In the genomic region with DNA sequence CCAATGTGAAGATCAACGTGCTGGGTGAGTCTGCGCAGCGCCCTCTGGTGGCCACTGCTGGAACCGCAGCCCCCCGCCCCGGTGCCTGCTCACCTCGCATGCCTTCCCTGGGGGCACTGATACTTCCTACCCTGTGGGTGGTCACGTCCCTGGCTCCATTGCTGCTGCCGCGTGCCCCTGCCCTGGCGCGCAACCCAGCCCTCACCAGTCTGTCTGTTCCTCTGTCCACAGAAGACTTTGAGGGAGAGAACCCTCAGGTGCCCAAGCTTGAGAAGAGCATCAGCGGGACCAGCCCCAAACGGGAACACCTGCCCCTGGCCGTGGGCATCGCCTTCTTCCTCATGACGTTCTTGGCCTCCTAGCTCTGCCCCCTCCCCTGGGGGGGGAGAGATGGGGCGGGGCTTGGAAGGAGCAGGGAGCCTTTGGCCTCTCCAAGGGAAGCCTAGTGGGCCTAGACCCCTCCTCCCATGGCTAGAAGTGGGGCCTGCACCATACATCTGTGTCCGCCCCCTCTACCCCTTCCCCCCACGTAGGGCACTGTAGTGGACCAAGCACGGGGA, we compare ENCODE assay signal across 8 cellular contexts. TPM values are rescaled to one million over a fixed set of nuclear protein-coding genes. Genes with fewer than 3 reads are reported as not detected.
DNase-seq lines count a peak whose midpoint lies in the region; ATAC-seq and TF ChIP-seq lines count a peak whose summit lies in the region.

No MANE protein-coding gene starts in this region.

- peaks cover 28% of the 10 kb centered on the region for H3K27me3 ChIP-seq in BLaER1
- H3K27me3 ChIP-seq in HCT116 (ENCODE audit: insufficient read depth, low read length) = no peaks in the 10 kb centered on the region
- peaks cover 4% of the 10 kb centered on the region for H3K27me3 ChIP-seq in Panc1 (ENCODE audit: control insufficient read depth, insufficient read depth, low read length)
- peaks cover 29% of the 10 kb centered on the region for H3K27me3 ChIP-seq in transverse colon

- H3K4me1 ChIP-seq in BLaER1 = peaks cover 62% of the 10 kb centered on the region
- H3K4me1 ChIP-seq in HCT116 (ENCODE audit: control insufficient read depth in 1 of 2, insufficient read depth in 2 of 2, low read length in 2 of 2) = peaks cover 24 to 52% of the 10 kb centered on the region in 2 experiments
- peaks cover 17% of the 10 kb centered on the region for H3K4me1 ChIP-seq in Panc1 (ENCODE audit: control insufficient read depth, insufficient read depth, low read length)
- H3K4me1 ChIP-seq in transverse colon = peaks cover 31 to 49% (median 45%) of the 10 kb centered on the region in 4 donors

- H3K4me3 ChIP-seq in BLaER1 (peak overlapping the region; percentile 75), HCT116 (replicated peaks in 1 of 2; ENCODE audit: low read depth in 1 of 2, low read length in 2 of 2) (peak overlapping the region; percentile 61 to 67), Panc1 (ENCODE audit: low read depth in 2 of 2, low read length in 2 of 2) (peak overlapping the region; percentile 66 to 75; a peak in 3 of 4 replicates), fibroblast of mammary gland (ENCODE audit: control insufficient read depth, low read depth, low read length) (no peak overlapping the region), transverse colon (peak overlapping the region in 2 of 4 donors; percentile 58 to 78)

- H3K4me1 Mint-ChIP-seq in activated T-cell treated with anti-CD3 and anti-CD28 coated beads, Interleukin-2, amount 50 U/mL, for 72 hours (ENCODE audit: low read depth) = peaks cover 40% of the 10 kb centered on the region

- TF ChIP-seq POLR2A in HCT116 (IDR thresholded peaks at IDR 0.05; ENCODE audit: borderline replicate concordance, extremely low read depth, insufficient read depth, insufficient read length) (no peak), transverse colon (IDR thresholded peaks at IDR 0.05) (no peak)

- in situ Hi-C loops in Panc1 (cut with HindIII; ENCODE audit: low pct_unique_long_range_greater_than_20kb, low sequenced_read_pairs) (no loop called here), transverse colon (cut with MboI; ENCODE audit: low pct_ligation_motif_present in 1 of 4, low pct_unique_long_range_greater_than_20kb in 1 of 4, low sequenced_read_pairs in 3 of 4) (no loop called here)

- H3K9me2 ChIP-seq in HCT116 (ENCODE audit: insufficient read depth) = no peaks in the 10 kb centered on the region

- no peaks in the 10 kb centered on the region for H3K9me3 ChIP-seq in BLaER1
- no peaks in the 10 kb centered on the region for H3K9me3 ChIP-seq in HCT116 (ENCODE audit: control insufficient read depth in 1 of 2, insufficient read depth in 1 of 2, low read depth in 1 of 2, low read length in 2 of 2)
- no peaks in the 10 kb centered on the region for H3K9me3 ChIP-seq in Panc1 (ENCODE audit: control insufficient read depth, insufficient read depth, low read depth, low read length)
- no peaks in the 10 kb centered on the region for H3K9me3 ChIP-seq in transverse colon

- peak; percentile 29 for ATAC-seq in HCT116
- peak; percentile 17; the same call in 1 of the 2 replicates for ATAC-seq in Panc1
- peak; percentile 14 to 22 for ATAC-seq in activated T-cell treated with anti-CD3 and anti-CD28 coated beads, Interleukin-2, amount 50 U/mL, for 72 hours (replicated peaks in 1 of 2)
- no peak for ATAC-seq in omental fat pad (ENCODE audit: low FRiP score)

- H3K36me3 ChIP-seq in BLaER1 (no peaks in the 10 kb centered on the region), HCT116 (ENCODE audit: control insufficient read depth in 1 of 2, insufficient read depth in 2 of 2, low read length in 2 of 2) (peaks cover 0 to 6% of the 10 kb centered on the region in 2 experiments; a peak in 1 of 4 replicates), Panc1 (ENCODE audit: control insufficient read depth, insufficient read depth, low read length) (no peaks in the 10 kb centered on the region), transverse colon (no peaks in the 10 kb centered on the region)

- H3K4me3 Mint-ChIP-seq in activated T-cell treated with anti-CD3 and anti-CD28 coated beads, Interleukin-2, amount 50 U/mL, for 72 hours = peak overlapping the region; percentile 84 to 88

- H4K20me1 ChIP-seq in BLaER1 (peaks cover 33% of the 10 kb centered on the region), HCT116 (ENCODE audit: insufficient read depth) (no peaks in the 10 kb centered on the region)

- H3K27ac ChIP-seq in BLaER1 (peak overlapping the region; percentile 79), HCT116 (ENCODE audit: low read depth, low read length) (peak overlapping the region; percentile 67), Panc1 (ENCODE audit: low read length) (no peak overlapping the region), transverse colon (peak overlapping the region; percentile 90 to 94 (median 92))

- CTCF ChIA-PET in HCT116 (lab: Charles Lee) (interaction anchor here (0.8 to 3.1 kb wide), 8 partner anchors 14 to 87 kb away, joined by 3 to 52 read pairs (median 23); a partner anchor contains a TSS), Panc1 (lab: Charles Lee) (interaction anchor here (0.8 to 2.0 kb wide), 2 partner anchors 9 to 35 kb away, joined by 7 to 11 read pairs; a partner anchor contains a TSS)

- H3K9ac ChIP-seq in BLaER1 (peak overlapping the region; percentile 72), HCT116 (ENCODE audit: low read length) (peak overlapping the region; percentile 79)

- H3K36me3 Mint-ChIP-seq in activated T-cell treated with anti-CD3 and anti-CD28 coated beads, Interleukin-2, amount 50 U/mL, for 72 hours (ENCODE audit: insufficient read depth in 2 of 2) = peaks cover 0 to 2% of the 10 kb centered on the region in 2 donors

- 0 to 18% methylated on average over 1 to 19 of the region's 21 CpGs for WGBS in transverse colon (ENCODE audit: low coverage in 1 of 2), 2 donors

- peak in 2 of 3 experiments; percentile 94 to 96; a peak in 4 of 6 replicates for TF ChIP-seq CTCF in HCT116 (IDR thresholded peaks at IDR 0.05 in 2 of 3, conservative IDR thresholded peaks at IDR 0.05 in 1 of 3; ENCODE audit: borderline replicate concordance in 1 of 3, insufficient read depth in 1 of 3, low read depth in 2 of 3, low read length in 2 of 3)
- peak; percentile 99 for TF ChIP-seq CTCF in Panc1 (IDR thresholded peaks at IDR 0.05)
- TF ChIP-seq CTCF in fibroblast of mammary gland (conservative IDR thresholded peaks at IDR 0.05; ENCODE audit: control insufficient read depth, insufficient read depth, low read depth, low read length) = peak; percentile 64
- TF ChIP-seq CTCF in omental fat pad (IDR thresholded peaks at IDR 0.05) = peak in 2 of 3 donors; percentile 81 to 88
- TF ChIP-seq CTCF in transverse colon (IDR thresholded peaks at IDR 0.05) = peak; percentile 96 to 100 (median 100)

- TF ChIP-seq EP300 in transverse colon (IDR thresholded peaks at IDR 0.05; ENCODE audit: low read depth) = no peak

- no peaks in the 10 kb centered on the region; the same call in 1 of the 2 replicates for H3K79me2 ChIP-seq in HCT116 (ENCODE audit: insufficient read depth, low read length)

- H3K9me3 Mint-ChIP-seq in activated T-cell treated with anti-CD3 and anti-CD28 coated beads, Interleukin-2, amount 50 U/mL, for 72 hours = no peaks in the 10 kb centered on the region

- POLR2A ChIA-PET in HCT116 (lab: Charles Lee) (interaction anchor here (1.9 kb wide), 1 partner anchor 87 kb away, joined by 7 read pairs; a partner anchor contains a TSS), Panc1 (lab: Charles Lee) (interaction anchor here (0.6 kb wide), 2 partner anchors 98 to 116 kb away, joined by 3 read pairs; a partner anchor contains a TSS)

- TSS peak; percentile 43 for BruUV-seq in HCT116 (replicated peaks; lab: Mats Ljungman, UMichigan)
- BruUV-seq in Panc1 (replicated peaks; lab: Mats Ljungman, UMichigan) = no TSS peak

- no peak for DNase-seq in HCT116 (ENCODE audit: low read depth, low spot score)
- DNase-seq in Panc1 (ENCODE audit: low read depth, low spot score) = no peak
- DNase-seq in activated T-cell treated with anti-CD3 and anti-CD28 coated beads, Interleukin-2, amount 50 U/mL, for 72 hours = peak; percentile 85 to 90
- no peak for DNase-seq in fibroblast of mammary gland (ENCODE audit: low read depth)
- peak; percentile 75 for DNase-seq in omental fat pad (ENCODE audit: low spot score)
- DNase-seq in transverse colon = peak; percentile 80
- no peak for DNase-seq in LoVo (ENCODE audit: low spot score)

- peaks cover 31% of the 10 kb centered on the region for H3K27me3 Mint-ChIP-seq in activated T-cell treated with anti-CD3 and anti-CD28 coated beads, Interleukin-2, amount 50 U/mL, for 72 hours (ENCODE audit: low read depth)

- intact Hi-C loops in HCT116 (cut with micrococcal nuclease) = no loop called here
- intact Hi-C loops in Panc1 (cut with micrococcal nuclease; ENCODE audit: unreplicated experiment) = no loop called here
- intact Hi-C loops in transverse colon (cut with DNase I; ENCODE audit: low total_unique reads) = loop anchor here (10.0 kb wide), 1 partner anchor 601 kb away; no protein-coding TSS in a partner anchor

- no peak overlapping the region for H2AFZ ChIP-seq in HCT116 (ENCODE audit: low read depth, low read length, poor library complexity, severe bottlenecking)

- no peak for TF ChIP-seq RAD21 in HCT116 (IDR thresholded peaks at IDR 0.05; ENCODE audit: low read depth)

- RAD21 ChIA-PET in HCT116 (lab: Charles Lee; ENCODE audit: low non-redundant PET in 1 of 2, low total read pairs in 2 of 2, uncharacterized antibody in 2 of 2, unreplicated experiment in 2 of 2) = no interaction called here

- H3K4me2 ChIP-seq in BLaER1 (peak overlapping the region; percentile 100), HCT116 (ENCODE audit: low read length) (peak overlapping the region; percentile 90)

- peak overlapping the region; percentile 81 for H3K27ac Mint-ChIP-seq in activated T-cell treated with anti-CD3 and anti-CD28 coated beads, Interleukin-2, amount 50 U/mL, for 72 hours

RNA-seq across cellular contexts. Expression of a gene that starts 7.6 kb away (rescaled TPM):
- total RNA-seq in HCT116 (2021; ENCODE audit: unreplicated experiment) (20.4 TPM), Panc1 (2021; ENCODE audit: unreplicated experiment) (2.3 TPM), omental fat pad (1 to 10 TPM in 2 of 4 donors, under 1 TPM in 1, not detected in 1; 0.84 to 1.8 (median 1.6) TPM), transverse colon (1 to 10 TPM; 3.4 to 7.9 (median 7.2) TPM)
- 29.2 and 31.1 TPM in 2 replicates for polyA plus RNA-seq in HCT116 (2012)
- polyA plus RNA-seq in Panc1 (2012; ENCODE audit: insufficient read length) = 6.0 TPM
- 1 to 10 TPM; 4.1 to 4.7 TPM for total RNA-seq in activated T-cell treated with anti-CD3 and anti-CD28 coated beads, Interleukin-2, amount 50 U/mL, for 72 hours

RNA-seq across cellular contexts. Expression of a gene that starts 22.7 kb away (rescaled TPM):
- total RNA-seq in HCT116 (2021; ENCODE audit: unreplicated experiment) = 9.8 TPM
- polyA plus RNA-seq in HCT116 (2012) = 9.0 and 10.9 TPM in 2 replicates
- 8.0 TPM for total RNA-seq in Panc1 (2021; ENCODE audit: unreplicated experiment)
- polyA plus RNA-seq in Panc1 (2012; ENCODE audit: insufficient read length) = 6.9 TPM
- 1 to 10 TPM; 3.4 to 4.0 TPM for total RNA-seq in activated T-cell treated with anti-CD3 and anti-CD28 coated beads, Interleukin-2, amount 50 U/mL, for 72 hours
- total RNA-seq in omental fat pad = 1 to 10 TPM; 1.7 to 5.0 (median 4.4) TPM
- total RNA-seq in transverse colon = 10 to 100 TPM; 18.3 to 57.2 (median 37.2) TPM

RNA-seq across cellular contexts. Expression of a gene that starts 35.1 kb away (rescaled TPM):
- total RNA-seq in HCT116 (2021; ENCODE audit: unreplicated experiment) = 149 TPM
- polyA plus RNA-seq in HCT116 (2012) = 185 and 189 TPM in 2 replicates
- total RNA-seq in Panc1 (2021; ENCODE audit: unreplicated experiment) = 41.7 TPM
- polyA plus RNA-seq in Panc1 (2012; ENCODE audit: insufficient read length) = 45.7 TPM
- total RNA-seq in activated T-cell treated with anti-CD3 and anti-CD28 coated beads, Interleukin-2, amount 50 U/mL, for 72 hours = 10 to 100 TPM; 40.8 to 42.1 TPM
- 100 to 1,000 TPM; 116 to 262 (median 157) TPM for total RNA-seq in omental fat pad
- total RNA-seq in transverse colon = 100 to 1,000 TPM in 3 of 4 donors, 10 to 100 TPM in 1; 90.6 to 196 (median 115) TPM

RNA-seq across cellular contexts. Expression of a gene that starts 41.4 kb away (rescaled TPM):
- 19.7 TPM for total RNA-seq in HCT116 (2021; ENCODE audit: unreplicated experiment)
- 31.3 and 39.6 TPM in 2 replicates for polyA plus RNA-seq in HCT116 (2012)
- total RNA-seq in Panc1 (2021; ENCODE audit: unreplicated experiment) = 23.8 TPM
- 37.9 TPM for polyA plus RNA-seq in Panc1 (2012; ENCODE audit: insufficient read length)
- 1 to 10 TPM in 1 of 2 donors, under 1 TPM in 1; 1.00 to 1.4 TPM for total RNA-seq in activated T-cell treated with anti-CD3 and anti-CD28 coated beads, Interleukin-2, amount 50 U/mL, for 72 hours
- total RNA-seq in omental fat pad = 10 to 100 TPM; 29.2 to 61.7 (median 56.7) TPM
- 100 to 1,000 TPM in 1 of 4 donors, 10 to 100 TPM in 3; 18.5 to 108 (median 62.7) TPM for total RNA-seq in transverse colon

RNA-seq across cellular contexts. Expression of a gene that starts 49.4 kb away (rescaled TPM):
- 49.9 TPM for total RNA-seq in HCT116 (2021; ENCODE audit: unreplicated experiment)
- polyA plus RNA-seq in HCT116 (2012) = 60.4 and 63.6 TPM in 2 replicates
- total RNA-seq in Panc1 (2021; ENCODE audit: unreplicated experiment) = 67.4 TPM
- 79.4 TPM for polyA plus RNA-seq in Panc1 (2012; ENCODE audit: insufficient read length)
- total RNA-seq in activated T-cell treated with anti-CD3 and anti-CD28 coated beads, Interleukin-2, amount 50 U/mL, for 72 hours = 10 to 100 TPM; 65.0 to 66.3 TPM
- 10 to 100 TPM; 26.8 to 40.6 (median 27.5) TPM for total RNA-seq in omental fat pad
- total RNA-seq in transverse colon = 100 to 1,000 TPM in 1 of 4 donors, 10 to 100 TPM in 2, 1 to 10 TPM in 1; 5.2 to 199 (median 44.4) TPM

Comparison
In these comparisons a context has a peak if more than half of its experiments do, and no peak if none do; other contexts are left out.
1. DNase-seq: peak in activated T-cell treated with anti-CD3 and anti-CD28 coated beads, Interleukin-2, amount 50 U/mL, for 72 hours (2 of 2), omental fat pad (single experiment) and transverse colon (single experiment); none in HCT116 (single experiment), Panc1 (single experiment), fibroblast of mammary gland (single experiment) and LoVo (single experiment).
2. Peak in every context shown above with its lines, with median percentiles within 50 percentile points of each other: CTCF ChIP-seq.